12 cellular contexts compared by ENCODE assay signal in the genomic region with DNA sequence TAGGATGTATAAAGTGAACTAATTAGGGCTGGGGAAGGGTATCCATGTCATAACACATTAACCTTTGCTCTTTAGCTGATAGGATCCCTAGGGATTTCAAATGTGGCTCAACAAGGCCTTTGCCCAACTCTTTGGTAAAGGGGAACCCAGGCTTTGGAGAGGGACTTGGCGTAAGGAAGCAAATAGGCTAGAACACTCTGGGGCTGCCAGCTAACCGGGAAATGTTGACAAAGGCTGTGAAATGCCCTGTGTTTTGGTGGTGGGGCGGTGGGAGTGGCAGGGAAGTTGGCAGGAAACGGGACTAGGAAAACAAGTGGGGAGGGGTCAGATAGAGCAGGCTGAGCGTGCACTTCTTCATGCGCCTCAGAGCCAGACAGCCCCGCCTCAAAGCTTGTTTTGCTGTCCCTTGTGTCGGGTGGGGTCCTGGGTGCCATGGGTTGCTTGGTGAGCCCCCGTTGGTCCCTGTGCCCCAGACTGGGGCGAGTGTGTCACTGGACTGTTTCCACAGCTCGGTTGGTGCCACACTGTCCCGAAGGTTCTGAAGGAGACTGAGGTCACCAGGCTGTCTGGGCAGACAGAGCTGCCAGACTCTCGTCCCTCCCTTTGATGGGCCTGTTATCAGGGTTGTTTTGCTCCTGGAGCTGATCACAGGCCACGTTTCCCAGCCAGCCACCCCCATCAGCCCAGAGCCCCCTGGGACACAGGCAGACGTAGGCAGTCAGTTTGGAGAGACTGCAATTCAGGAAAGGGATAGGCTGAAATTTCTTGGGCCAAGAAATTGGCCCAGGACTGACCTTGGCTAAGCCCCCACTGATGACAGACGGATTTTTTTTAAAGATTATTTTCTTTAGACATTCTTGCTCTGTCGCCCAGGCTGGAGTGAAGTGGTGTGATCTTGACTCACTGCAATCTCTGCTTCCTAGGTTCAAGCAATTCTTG. TPM values are rescaled to one million over a fixed set of nuclear protein-coding genes. Genes with fewer than 3 reads are reported as not detected.
DNase-seq lines count a peak whose midpoint lies in the region; ATAC-seq and TF ChIP-seq lines count a peak whose summit lies in the region.
"Had no signal": no experiment of that assay in that cellular context is flagged by ENCODE, and none has a peak within 500 bp of the region (broad histone marks: within the 10 kb centered on the region; RNA-seq: fewer than 3 reads in every experiment).

No MANE protein-coding gene starts in this region.

- intact Hi-C loops in colonic mucosa (cut with DNase I) = no loop called here

- no peaks in the 10 kb centered on the region for H3K27me3 ChIP-seq in colonic mucosa
- no peaks in the 10 kb centered on the region for H3K27me3 ChIP-seq in smooth muscle cell (ENCODE audit: low read depth)

- ATAC-seq in left lobe of liver (peak; percentile 68), GM21528 (IDR thresholded peaks at IDR 0.05; ENCODE audit: low FRiP score, unreplicated experiment) (no peak), GM19035 (IDR thresholded peaks at IDR 0.05; ENCODE audit: unreplicated experiment) (no peak), HG03442 (IDR thresholded peaks at IDR 0.05; ENCODE audit: unreplicated experiment) (no peak)

- H4K20me1 ChIP-seq in smooth muscle cell (ENCODE audit: low read depth) = no peaks in the 10 kb centered on the region

- H3K9ac ChIP-seq in colonic mucosa (ENCODE audit: low read depth in 2 of 2, low read length in 2 of 2) = no peak overlapping the region
- no peak overlapping the region for H3K9ac ChIP-seq in smooth muscle cell (ENCODE audit: low read depth)

- peaks cover 3% of the 10 kb centered on the region for H3F3A ChIP-seq in smooth muscle cell (ENCODE audit: low read depth)

- H3K4me3 ChIP-seq in colonic mucosa = no peak overlapping the region
- H3K4me3 ChIP-seq in smooth muscle cell = no peak overlapping the region

- 37% methylated on average over 17 of the region's 17 CpGs for WGBS in smooth muscle cell (ENCODE audit: low lambda C conversion rate)

- H3K36me3 ChIP-seq in colonic mucosa (no peaks in the 10 kb centered on the region), smooth muscle cell (ENCODE audit: low read depth) (no peaks in the 10 kb centered on the region)

- DNase-seq in GM03348 (ENCODE audit: low spot score) (peak; percentile 91), colonic mucosa (peak; percentile 48), left lobe of liver (ENCODE audit: low spot score) (peak; percentile 95), smooth muscle cell (lab: John Stamatoyannopoulos, UW; ENCODE audit: unreplicated experiment) (no peak), Ammon's horn (ENCODE audit: low spot score) (no peak)
- DNase-seq: activated CD8-positive, alpha-beta memory T cell treated with anti-CD3 and anti-CD28 coated beads, Interleukin-2, amount 50 U/mL, for 4 hours; foreskin melanocyte; Karpas-422 had no signal

- H3K4me2 ChIP-seq in smooth muscle cell = peak overlapping the region; percentile 54

- TF ChIP-seq CTCF in colonic mucosa (IDR thresholded peaks at IDR 0.05) (no peak), smooth muscle cell (IDR thresholded peaks at IDR 0.05; ENCODE audit: borderline replicate concordance, insufficient read depth, poor library complexity, severe bottlenecking) (no peak)

- H2AFZ ChIP-seq in smooth muscle cell (ENCODE audit: low read depth) = peak overlapping the region; percentile 4

- H3K79me2 ChIP-seq in smooth muscle cell (ENCODE audit: low read depth) = no peaks in the 10 kb centered on the region

- H3K4me1 ChIP-seq in colonic mucosa (no peaks in the 10 kb centered on the region), smooth muscle cell (ENCODE audit: low read depth) (peaks cover 4% of the 10 kb centered on the region)

- no peaks in the 10 kb centered on the region for H3K9me3 ChIP-seq in colonic mucosa
- no peaks in the 10 kb centered on the region for H3K9me3 ChIP-seq in smooth muscle cell (replicated peaks; ENCODE audit: low read depth)

- no peak overlapping the region for H3K27ac ChIP-seq in colonic mucosa
- H3K27ac ChIP-seq in smooth muscle cell (ENCODE audit: low read depth) = peak overlapping the region; percentile 69
- H3K27ac ChIP-seq: RWPE1 had no signal

RNA-seq across cellular contexts. Expression of gene KCTD21, which starts 19.6 kb away (rescaled TPM):
- total RNA-seq in colonic mucosa (1 to 10 TPM; 7.5 to 9.2 TPM), left lobe of liver (12.5 TPM), smooth muscle cell (18.5 and 23.5 TPM in 2 replicates)
- polyA plus RNA-seq in smooth muscle cell = 4.9 and 6.6 TPM in 2 replicates

RNA-seq across cellular contexts. Expression of gene USP35, which starts 19.9 kb away (rescaled TPM):
- total RNA-seq in colonic mucosa (1 to 10 TPM; 5.2 to 5.6 TPM), left lobe of liver (7.8 TPM), smooth muscle cell (9.5 and 10.5 TPM in 2 replicates)
- polyA plus RNA-seq in smooth muscle cell = 4.5 and 7.3 TPM in 2 replicates

RNA-seq across cellular contexts. Expression of gene ALG8, which starts 29.4 kb away (rescaled TPM):
- total RNA-seq in colonic mucosa (10 to 100 TPM; 22.7 to 40.1 TPM), left lobe of liver (29.6 TPM), smooth muscle cell (68.3 and 103 TPM in 2 replicates)
- 62.0 and 66.4 TPM in 2 replicates for polyA plus RNA-seq in smooth muscle cell

Comparison
In these comparisons a context has a peak if more than half of its experiments do, and no peak if none do; other contexts are left out.
1. DNase-seq: peak in GM03348 (single experiment), colonic mucosa (single experiment) and left lobe of liver (single experiment); none in smooth muscle cell (single experiment) and Ammon's horn (single experiment).